In the genomic region with DNA sequence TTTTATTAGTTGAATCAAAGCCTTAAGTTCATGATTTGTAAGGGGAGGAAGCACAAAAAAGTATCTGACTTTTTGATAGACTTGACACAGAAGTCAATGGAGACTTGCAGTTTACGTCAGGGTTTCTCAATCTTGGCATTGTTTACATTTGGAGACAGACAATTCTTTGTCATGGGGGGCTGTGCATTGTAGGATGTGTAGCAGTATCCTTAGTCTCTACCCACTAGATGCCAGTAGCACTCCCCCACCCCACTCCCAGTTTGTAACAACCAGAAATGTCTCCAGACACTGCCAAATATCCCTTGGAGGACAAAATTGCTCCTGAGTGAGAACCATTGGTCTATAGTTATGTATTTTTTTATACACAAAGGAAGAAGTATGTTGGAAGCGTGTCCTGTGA, we compare ENCODE assay signal across 12 cellular contexts.
A peak's percentile ranks its signal among the peaks of the same experiment; 100 is the strongest.
DNase-seq lines count a peak whose midpoint lies in the region; ATAC-seq and TF ChIP-seq lines count a peak whose summit lies in the region.
"Had no signal": no experiment of that assay in that cellular context is flagged by ENCODE, and none has a peak within 500 bp of the region (broad histone marks: within the 10 kb centered on the region; RNA-seq: fewer than 3 reads in every experiment).

No MANE protein-coding gene starts in this region.

- no peak overlapping the region for H3K4me3 Mint-ChIP-seq in glutamatergic neuron (ENCODE audit: unreplicated experiment)
- no peak overlapping the region for H3K4me3 Mint-ChIP-seq in activated CD8-positive, alpha-beta memory T cell treated with anti-CD3 and anti-CD28 coated beads, Interleukin-2, amount 10 ng/mL, durations not matched to agents 7 days and 5 days
- H3K4me3 Mint-ChIP-seq: activated naive CD4-positive, alpha-beta T cell treated with anti-CD3 and anti-CD28 coated beads for 36 hours; natural killer cell had no signal

- TF ChIP-seq POLR2A in testis (IDR thresholded peaks at IDR 0.05) = no peak

- H2AFZ ChIP-seq in SK-N-SH (ENCODE audit: low read depth) = no peak overlapping the region

- TF ChIP-seq RAD21 in SK-N-SH (IDR thresholded peaks at IDR 0.05; ENCODE audit: low read length) = peak; percentile 50

- no peak overlapping the region for H3K4me2 ChIP-seq in SK-N-SH

- H3K36me3 ChIP-seq in SK-N-SH (replicated peaks in 1 of 2; ENCODE audit: control insufficient read depth in 1 of 2, insufficient read depth in 2 of 2, low read length in 1 of 2) (no peaks in the 10 kb centered on the region), testis (ENCODE audit: low read depth, missing control alignments) (no peaks in the 10 kb centered on the region)

- no peaks in the 10 kb centered on the region for H3K9me3 Mint-ChIP-seq in glutamatergic neuron (ENCODE audit: unreplicated experiment)
- H3K9me3 Mint-ChIP-seq in activated CD8-positive, alpha-beta memory T cell treated with anti-CD3 and anti-CD28 coated beads, Interleukin-2, amount 10 ng/mL, durations not matched to agents 7 days and 5 days (ENCODE audit: low read depth) = no peaks in the 10 kb centered on the region
- H3K9me3 Mint-ChIP-seq: activated naive CD4-positive, alpha-beta T cell treated with anti-CD3 and anti-CD28 coated beads for 36 hours had no signal

- TF ChIP-seq CTCF in SK-N-SH (IDR thresholded peaks at IDR 0.05) = peak; percentile 25; the same call in 1 of the 2 replicates
- peak; percentile 17 for TF ChIP-seq CTCF in astrocyte of the cerebellum (IDR thresholded peaks at IDR 0.05; ENCODE audit: low read depth, low read length, missing control alignments)
- no peak for TF ChIP-seq CTCF in glutamatergic neuron (IDR thresholded peaks at IDR 0.05; ENCODE audit: partially characterized antibody, unreplicated experiment)
- TF ChIP-seq CTCF in testis (IDR thresholded peaks at IDR 0.05) = no peak

- in situ Hi-C loops in astrocyte of the cerebellum (cut with HindIII; ENCODE audit: low sequenced_read_pairs) = loop anchor here (25.0 kb wide), 1 partner anchor 1106 kb away; no protein-coding TSS in a partner anchor

- TF ChIP-seq EP300 in SK-N-SH (IDR thresholded peaks at IDR 0.05; ENCODE audit: borderline replicate concordance in 1 of 2, low read depth in 1 of 2, low read length in 1 of 2) = no peak

- H3K27ac ChIP-seq in SK-N-SH (ENCODE audit: low read depth in 2 of 2, low read length in 1 of 2) (no peak overlapping the region), testis (no peak overlapping the region)

- H3K4me1 Mint-ChIP-seq in glutamatergic neuron (ENCODE audit: low read depth, unreplicated experiment) = peaks cover 6% of the 10 kb centered on the region
- H3K4me1 Mint-ChIP-seq in activated CD8-positive, alpha-beta memory T cell treated with anti-CD3 and anti-CD28 coated beads, Interleukin-2, amount 10 ng/mL, durations not matched to agents 7 days and 5 days = no peaks in the 10 kb centered on the region
- H3K4me1 Mint-ChIP-seq: natural killer cell had no signal

- H3K9ac ChIP-seq in SK-N-SH = no peak overlapping the region

- POLR2A ChIA-PET in SK-N-SH (lab: Yijun Ruan, JAX) = no interaction called here

- H3K36me3 Mint-ChIP-seq in glutamatergic neuron (ENCODE audit: unreplicated experiment) = no peaks in the 10 kb centered on the region
- no peaks in the 10 kb centered on the region for H3K36me3 Mint-ChIP-seq in activated CD8-positive, alpha-beta memory T cell treated with anti-CD3 and anti-CD28 coated beads, Interleukin-2, amount 10 ng/mL, durations not matched to agents 7 days and 5 days
- H3K36me3 Mint-ChIP-seq: natural killer cell had no signal

- H4K20me1 ChIP-seq in SK-N-SH (ENCODE audit: insufficient read depth) = no peaks in the 10 kb centered on the region

- 93% methylated on average over 2 of the region's 2 CpGs for WGBS in SK-N-SH (ENCODE audit: low lambda C conversion rate)
- WGBS in testis, 2 donors = 60 to 73% methylated on average over 2 of the region's 2 CpGs

- no peaks in the 10 kb centered on the region; a peak in 1 of 4 replicates for H3K4me1 ChIP-seq in SK-N-SH (ENCODE audit: control insufficient read depth in 1 of 2, insufficient read depth in 2 of 2, low read depth in 1 of 2, low read length in 1 of 2)
- no peaks in the 10 kb centered on the region for H3K4me1 ChIP-seq in testis

- no peaks in the 10 kb centered on the region for H3K79me2 ChIP-seq in SK-N-SH (ENCODE audit: insufficient read depth)

- no peak for ATAC-seq in SK-N-SH treated with all-trans-retinoic acid at 6 μM for 48 hours
- ATAC-seq in activated CD8-positive, alpha-beta memory T cell treated with anti-CD3 and anti-CD28 coated beads, Interleukin-2, amount 10 ng/mL, durations not matched to agents 7 days and 5 days = no peak
- no peak for ATAC-seq in HG03378 (IDR thresholded peaks at IDR 0.05; ENCODE audit: unreplicated experiment)

- DNase-seq in SK-N-SH (no peak), astrocyte of the cerebellum (ENCODE audit: low read depth) (no peak), glutamatergic neuron (no peak), testis (peak; percentile 18), NCI-H1105 treated with DMSO at 0.1 percent for 48 hours (lab: John Stamatoyannopoulos, UW) (no peak)
- DNase-seq in activated CD8-positive, alpha-beta memory T cell treated with anti-CD3 and anti-CD28 coated beads, Interleukin-2, amount 10 ng/mL, durations not matched to agents 7 days and 5 days = no peak
- DNase-seq: activated CD4-positive, alpha-beta T cell treated with anti-CD3 and anti-CD28 coated beads, Interleukin-2, amount 50 U/mL, for 4 hours; natural killer cell; stimulated activated naive CD4-positive, alpha-beta T cell treated with Interleukin-2 at 50 U/mL for 16 hours had no signal

- CTCF ChIA-PET in SK-N-SH (lab: Yijun Ruan, JAX) = interaction anchor here (0.6 to 2.6 kb wide), 2 partner anchors 1077 to 1098 kb away, joined by 3 to 23 read pairs; no protein-coding TSS in a partner anchor
- CTCF ChIA-PET in activated CD8-positive, alpha-beta memory T cell treated with anti-CD3 and anti-CD28 coated beads, Interleukin-2, amount 10 ng/mL, durations not matched to agents 7 days and 5 days (lab: Charles Lee) = no interaction called here

- H3K27ac Mint-ChIP-seq in glutamatergic neuron (ENCODE audit: unreplicated experiment) = peak overlapping the region; percentile 13
- no peak overlapping the region for H3K27ac Mint-ChIP-seq in activated CD8-positive, alpha-beta memory T cell treated with anti-CD3 and anti-CD28 coated beads, Interleukin-2, amount 10 ng/mL, durations not matched to agents 7 days and 5 days
- H3K27ac Mint-ChIP-seq: activated naive CD4-positive, alpha-beta T cell treated with anti-CD3 and anti-CD28 coated beads for 36 hours; natural killer cell had no signal

- H3K4me3 ChIP-seq in SK-N-SH (ENCODE audit: low read depth in 2 of 2, low read length in 1 of 2) (no peak overlapping the region), astrocyte of the cerebellum (ENCODE audit: low read depth, low read length) (no peak overlapping the region), testis (no peak overlapping the region)

- no peaks in the 10 kb centered on the region for H3K9me3 ChIP-seq in SK-N-SH
- no peaks in the 10 kb centered on the region for H3K9me3 ChIP-seq in testis

- H3K27me3 ChIP-seq in SK-N-SH (ENCODE audit: insufficient read depth) (no peaks in the 10 kb centered on the region), testis (no peaks in the 10 kb centered on the region)

- intact Hi-C loops in testis (cut with DNase I; ENCODE audit: low total_unique reads) = no loop called here

- H3K27me3 Mint-ChIP-seq in glutamatergic neuron (ENCODE audit: unreplicated experiment) = no peaks in the 10 kb centered on the region
- no peaks in the 10 kb centered on the region for H3K27me3 Mint-ChIP-seq in activated CD8-positive, alpha-beta memory T cell treated with anti-CD3 and anti-CD28 coated beads, Interleukin-2, amount 10 ng/mL, durations not matched to agents 7 days and 5 days

- H3K9me2 ChIP-seq in SK-N-SH = no peaks in the 10 kb centered on the region

- no peaks in the 10 kb centered on the region for H3F3A ChIP-seq in SK-N-SH (replicated peaks; ENCODE audit: insufficient read depth)

TF ChIP-seq in SK-N-SH, 30 proteins besides CTCF, POLR2A, EP300 and RAD21:
- no peak for TF ChIP-seq JUND (IDR thresholded peaks at IDR 0.05)
- peak; percentile 32; the same call in 1 of the 2 replicates for TF ChIP-seq SMC3 (IDR thresholded peaks at IDR 0.05; ENCODE audit: low read depth, low read length)
- no peak for TF ChIP-seq NRF1 (IDR thresholded peaks at IDR 0.05; ENCODE audit: low read depth, low read length)
- no peak for TF ChIP-seq RCOR1 (IDR thresholded peaks at IDR 0.05; ENCODE audit: low read length)
- TF ChIP-seq EZH2phosphoT487 (IDR thresholded peaks at IDR 0.05; ENCODE audit: borderline replicate concordance, low read depth) = no peak
- TF ChIP-seq MXI1 (IDR thresholded peaks at IDR 0.05; ENCODE audit: low read depth, low read length) = no peak
- no peak for TF ChIP-seq TCF12 (IDR thresholded peaks at IDR 0.05)

TF ChIP-seq in SK-N-SH treated with all-trans-retinoic acid at 6 μM for 48 hours, 23 proteins besides CTCF, POLR2A, EP300 and RAD21 (continues in another document):
- TF ChIP-seq, protein P1, sequence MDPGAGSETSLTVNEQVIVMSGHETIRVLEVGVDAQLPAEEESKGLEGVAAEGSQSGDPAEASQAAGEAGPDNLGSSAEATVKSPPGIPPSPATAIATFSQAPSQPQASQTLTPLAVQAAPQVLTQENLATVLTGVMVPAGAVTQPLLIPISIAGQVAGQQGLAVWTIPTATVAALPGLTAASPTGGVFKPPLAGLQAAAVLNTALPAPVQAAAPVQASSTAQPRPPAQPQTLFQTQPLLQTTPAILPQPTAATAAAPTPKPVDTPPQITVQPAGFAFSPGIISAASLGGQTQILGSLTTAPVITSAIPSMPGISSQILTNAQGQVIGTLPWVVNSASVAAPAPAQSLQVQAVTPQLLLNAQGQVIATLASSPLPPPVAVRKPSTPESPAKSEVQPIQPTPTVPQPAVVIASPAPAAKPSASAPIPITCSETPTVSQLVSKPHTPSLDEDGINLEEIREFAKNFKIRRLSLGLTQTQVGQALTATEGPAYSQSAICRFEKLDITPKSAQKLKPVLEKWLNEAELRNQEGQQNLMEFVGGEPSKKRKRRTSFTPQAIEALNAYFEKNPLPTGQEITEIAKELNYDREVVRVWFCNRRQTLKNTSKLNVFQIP (CRISPR knock-in tag; IDR thresholded peaks at IDR 0.05; ENCODE audit: borderline replicate concordance, low read depth) = no peak
- TF ChIP-seq TCF4 (CRISPR knock-in tag; IDR thresholded peaks at IDR 0.05; ENCODE audit: borderline replicate concordance) = no peak
- TF ChIP-seq ZNF8 (CRISPR knock-in tag; IDR thresholded peaks at IDR 0.05) = no peak

Comparison
In these comparisons a context has a peak if more than half of its experiments do, and no peak if none do; other contexts are left out.
1. CTCF ChIP-seq: peak in SK-N-SH (single experiment) and astrocyte of the cerebellum (single experiment); none in glutamatergic neuron (single experiment) and testis (0 of 3).